In genomic region chr16:69566437-69567030, GRCh38 we compare ENCODE assay signal across 8 cellular contexts. TPM values are rescaled to one million over a fixed set of nuclear protein-coding genes. Genes with fewer than 3 reads are reported as not detected.
DNase-seq lines count a peak whose midpoint lies in the region; ATAC-seq and TF ChIP-seq lines count a peak whose summit lies in the region.

No MANE protein-coding gene starts in this region.

- no peaks in the 10 kb centered on the region for H3K27me3 ChIP-seq in BJ (ENCODE audit: control insufficient read depth, insufficient read depth, low read length)
- no peaks in the 10 kb centered on the region for H3K27me3 ChIP-seq in endodermal cell (ENCODE audit: control insufficient read depth, insufficient read depth, low read length, poor library complexity, severe bottlenecking)
- H3K27me3 ChIP-seq in stomach smooth muscle (ENCODE audit: control insufficient read depth in 1 of 2, insufficient read depth in 2 of 2, low read length in 2 of 2): no peaks in the 10 kb centered on the region

- H3K4me3 Mint-ChIP-seq in WTC11 (peak overlapping the region; percentile 99), endodermal cell (peak overlapping the region; percentile 94), memory B cell (peak overlapping the region; percentile 95)

- H3K4me1 ChIP-seq in endodermal cell (ENCODE audit: control insufficient read depth, insufficient read depth, low read length) (peaks cover 8% of the 10 kb centered on the region), stomach smooth muscle (ENCODE audit: control insufficient read depth, insufficient read depth, low read length) (peaks cover 21% of the 10 kb centered on the region)

- H3K4me1 Mint-ChIP-seq in WTC11: peaks cover 44% of the 10 kb centered on the region
- peaks cover 31% of the 10 kb centered on the region for H3K4me1 Mint-ChIP-seq in endodermal cell
- peaks cover 22% of the 10 kb centered on the region for H3K4me1 Mint-ChIP-seq in memory B cell

- no peaks in the 10 kb centered on the region for H3K9me3 ChIP-seq in endodermal cell (ENCODE audit: control insufficient read depth, low read length)
- no peaks in the 10 kb centered on the region for H3K9me3 ChIP-seq in stomach smooth muscle (ENCODE audit: control insufficient read depth in 2 of 2, low read length in 2 of 2)

- H3K27ac ChIP-seq in endodermal cell (ENCODE audit: low read depth, low read length): peak overlapping the region; percentile 80
- H3K27ac ChIP-seq in stomach smooth muscle (ENCODE audit: low read length): peak overlapping the region; percentile 91

- H3K36me3 ChIP-seq in BJ (ENCODE audit: control insufficient read depth, insufficient read depth, low read length) (no peaks in the 10 kb centered on the region; the same call in 1 of the 2 replicates), endodermal cell (ENCODE audit: control insufficient read depth, insufficient read depth, low read length) (peaks cover 20% of the 10 kb centered on the region), stomach smooth muscle (ENCODE audit: control insufficient read depth in 2 of 2, insufficient read depth in 2 of 2, low read length in 2 of 2) (no peaks in the 10 kb centered on the region)

- H3K4me3 ChIP-seq in BJ (ENCODE audit: low read depth, low read length): peak overlapping the region; percentile 74
- H3K4me3 ChIP-seq in endodermal cell (ENCODE audit: low read length): peak overlapping the region; percentile 99
- peak overlapping the region; percentile 89 to 90 for H3K4me3 ChIP-seq in stomach smooth muscle (ENCODE audit: low read length in 2 of 2)

- CTCF ChIA-PET in BJ (lab: Yijun Ruan, JAX) (interaction anchor here (1.0 kb wide), 2 partner anchors 28 to 138 kb away, joined by 3 to 4 read pairs; no protein-coding TSS in a partner anchor), WTC11 (lab: Charles Lee) (interaction anchor here (2.0 to 2.1 kb wide), 2 partner anchors 71 to 170 kb away, joined by 4 to 6 read pairs; no protein-coding TSS in a partner anchor)

- ATAC-seq in GM19328 (IDR thresholded peaks at IDR 0.05; ENCODE audit: unreplicated experiment) (peak; percentile 30), WTC11 (peak; percentile 22), memory B cell (ENCODE audit: low read depth) (peak; percentile 24)

- H3K36me3 Mint-ChIP-seq in WTC11 (0 out of 2 replicates have a peak, but pooled peaks cover 3% of the 10 kb centered on the region), endodermal cell (ENCODE audit: low read depth) (peaks cover 3% of the 10 kb centered on the region), memory B cell (no peaks in the 10 kb centered on the region)

- POLR2A ChIA-PET in BJ (lab: Charles Lee) (no interaction called here), WTC11 (lab: Charles Lee) (interaction anchor here (0.6 kb wide), 1 partner anchor 69 kb away, joined by 3 read pairs; no protein-coding TSS in a partner anchor)

- H3K27me3 Mint-ChIP-seq in WTC11 (ENCODE audit: low read depth): no peaks in the 10 kb centered on the region; the same call in 1 of the 2 replicates
- H3K27me3 Mint-ChIP-seq in endodermal cell (ENCODE audit: insufficient read depth): no peaks in the 10 kb centered on the region
- H3K27me3 Mint-ChIP-seq in memory B cell: no peaks in the 10 kb centered on the region

- WGBS in endodermal cell (ENCODE audit: insufficient coverage in 1 of 2, insufficient read length in 1 of 2), 2 experiments: 0% methylated on average over 21 to 60 of the region's 60 CpGs

- TF ChIP-seq CTCF in BJ (IDR thresholded peaks at IDR 0.05; ENCODE audit: insufficient read depth, low read depth, low read length) (no peak), WTC11 (IDR thresholded peaks at IDR 0.05) (no peak), endodermal cell (conservative IDR thresholded peaks at IDR 0.05) (no peak)

- H3K9ac ChIP-seq in endodermal cell (ENCODE audit: extremely low read depth, low read length, poor library complexity, severe bottlenecking) (peak overlapping the region; percentile 71), stomach smooth muscle (ENCODE audit: low read length in 2 of 2) (peak overlapping the region; percentile 91 to 97)

- H3K27ac Mint-ChIP-seq in WTC11: peak overlapping the region; percentile 99
- H3K27ac Mint-ChIP-seq in endodermal cell: peak overlapping the region; percentile 96
- H3K27ac Mint-ChIP-seq in memory B cell: peak overlapping the region; percentile 99

- DNase-seq in BJ (ENCODE audit: low read depth): no peak
- DNase-seq in HK-2 (ENCODE audit: unreplicated experiment): peak; percentile 55
- peak; percentile 46 for DNase-seq in WTC11 (ENCODE audit: low spot score)
- DNase-seq in endodermal cell: peak; percentile 78
- peak; percentile 8 to 59 for DNase-seq in memory B cell (ENCODE audit: low spot score in 2 of 2)
- DNase-seq in NCI-H2081 (lab: John Stamatoyannopoulos, UW): no peak

- no peaks in the 10 kb centered on the region for H3K9me3 Mint-ChIP-seq in WTC11
- no peaks in the 10 kb centered on the region for H3K9me3 Mint-ChIP-seq in endodermal cell
- H3K9me3 Mint-ChIP-seq in memory B cell: no peaks in the 10 kb centered on the region

TF ChIP-seq in WTC11, 78 proteins besides CTCF, POLR2A, EP300 and RAD21 (continues in another document):
- TF ChIP-seq HMGXB4 (CRISPR knock-in tag; IDR thresholded peaks at IDR 0.05): 0 out of 2 replicates have a peak, but pooled peaks have one; percentile 14
- TF ChIP-seq, protein P1, sequence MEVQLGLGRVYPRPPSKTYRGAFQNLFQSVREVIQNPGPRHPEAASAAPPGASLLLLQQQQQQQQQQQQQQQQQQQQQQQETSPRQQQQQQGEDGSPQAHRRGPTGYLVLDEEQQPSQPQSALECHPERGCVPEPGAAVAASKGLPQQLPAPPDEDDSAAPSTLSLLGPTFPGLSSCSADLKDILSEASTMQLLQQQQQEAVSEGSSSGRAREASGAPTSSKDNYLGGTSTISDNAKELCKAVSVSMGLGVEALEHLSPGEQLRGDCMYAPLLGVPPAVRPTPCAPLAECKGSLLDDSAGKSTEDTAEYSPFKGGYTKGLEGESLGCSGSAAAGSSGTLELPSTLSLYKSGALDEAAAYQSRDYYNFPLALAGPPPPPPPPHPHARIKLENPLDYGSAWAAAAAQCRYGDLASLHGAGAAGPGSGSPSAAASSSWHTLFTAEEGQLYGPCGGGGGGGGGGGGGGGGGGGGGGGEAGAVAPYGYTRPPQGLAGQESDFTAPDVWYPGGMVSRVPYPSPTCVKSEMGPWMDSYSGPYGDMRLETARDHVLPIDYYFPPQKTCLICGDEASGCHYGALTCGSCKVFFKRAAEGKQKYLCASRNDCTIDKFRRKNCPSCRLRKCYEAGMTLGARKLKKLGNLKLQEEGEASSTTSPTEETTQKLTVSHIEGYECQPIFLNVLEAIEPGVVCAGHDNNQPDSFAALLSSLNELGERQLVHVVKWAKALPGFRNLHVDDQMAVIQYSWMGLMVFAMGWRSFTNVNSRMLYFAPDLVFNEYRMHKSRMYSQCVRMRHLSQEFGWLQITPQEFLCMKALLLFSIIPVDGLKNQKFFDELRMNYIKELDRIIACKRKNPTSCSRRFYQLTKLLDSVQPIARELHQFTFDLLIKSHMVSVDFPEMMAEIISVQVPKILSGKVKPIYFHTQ (CRISPR knock-in tag; IDR thresholded peaks at IDR 0.05): no peak
- TF ChIP-seq, protein P2, sequence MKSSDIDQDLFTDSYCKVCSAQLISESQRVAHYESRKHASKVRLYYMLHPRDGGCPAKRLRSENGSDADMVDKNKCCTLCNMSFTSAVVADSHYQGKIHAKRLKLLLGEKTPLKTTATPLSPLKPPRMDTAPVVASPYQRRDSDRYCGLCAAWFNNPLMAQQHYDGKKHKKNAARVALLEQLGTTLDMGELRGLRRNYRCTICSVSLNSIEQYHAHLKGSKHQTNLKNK (CRISPR knock-in tag; IDR thresholded peaks at IDR 0.05): no peak
- TF ChIP-seq RORB (CRISPR knock-in tag; IDR thresholded peaks at IDR 0.05): no peak
- 0 out of 2 replicates have a peak, but pooled peaks have one; percentile 11 for TF ChIP-seq GABPB1 (CRISPR knock-in tag; IDR thresholded peaks at IDR 0.05)
- TF ChIP-seq, protein P3, sequence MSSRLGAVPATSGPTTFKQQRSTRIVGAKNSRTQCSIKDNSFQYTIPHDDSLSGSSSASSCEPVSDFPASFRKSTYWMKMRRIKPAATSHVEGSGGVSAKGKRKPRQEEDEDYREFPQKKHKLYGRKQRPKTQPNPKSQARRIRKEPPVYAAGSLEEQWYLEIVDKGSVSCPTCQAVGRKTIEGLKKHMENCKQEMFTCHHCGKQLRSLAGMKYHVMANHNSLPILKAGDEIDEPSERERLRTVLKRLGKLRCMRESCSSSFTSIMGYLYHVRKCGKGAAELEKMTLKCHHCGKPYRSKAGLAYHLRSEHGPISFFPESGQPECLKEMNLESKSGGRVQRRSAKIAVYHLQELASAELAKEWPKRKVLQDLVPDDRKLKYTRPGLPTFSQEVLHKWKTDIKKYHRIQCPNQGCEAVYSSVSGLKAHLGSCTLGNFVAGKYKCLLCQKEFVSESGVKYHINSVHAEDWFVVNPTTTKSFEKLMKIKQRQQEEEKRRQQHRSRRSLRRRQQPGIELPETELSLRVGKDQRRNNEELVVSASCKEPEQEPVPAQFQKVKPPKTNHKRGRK (CRISPR knock-in tag; IDR thresholded peaks at IDR 0.05; ENCODE audit: borderline replicate concordance): 0 out of 2 replicates have a peak, but pooled peaks have one; percentile 10
- no peak for TF ChIP-seq JAZF1 (CRISPR knock-in tag; IDR thresholded peaks at IDR 0.05)

RNA-seq across cellular contexts. Expression of gene NFAT5, which starts 0.8 kb away (rescaled TPM):
- 29.6 and 40.8 TPM in 2 replicates for polyA plus RNA-seq in BJ (2011; rRNA removed)
- 49.7 and 51.4 TPM in 2 replicates for polyA minus RNA-seq in BJ (2011; rRNA and poly(A)+ RNA removed)
- total RNA-seq in WTC11 (2021): 23.2 to 23.7 TPM (median 23.5 TPM) in 3 replicates
- 10 to 100 TPM; 38.8 to 40.3 TPM for total RNA-seq in endodermal cell
- polyA plus RNA-seq in endodermal cell (2013, experiment 1 of 2): 16.0 TPM
- 18.5 TPM for polyA plus RNA-seq in endodermal cell (2013, experiment 2 of 2)

Comparison
In these comparisons a context has a peak if more than half of its experiments do, and no peak if none do; other contexts are left out.
1. DNase-seq: peak in HK-2 (single experiment), WTC11 (single experiment), endodermal cell (single experiment) and memory B cell (2 of 2); none in BJ (single experiment) and NCI-H2081 (0 of 2).
2. Peak in every context shown above with its lines, with median percentiles within 50 percentile points of each other: H3K4me3 ChIP-seq, ATAC-seq, H3K27ac Mint-ChIP-seq and H3K4me3 Mint-ChIP-seq.